In genomic region chr11:14969922-14970323, GRCh38 we compare ENCODE assay signal across 7 cellular contexts. TPM values are rescaled to one million over a fixed set of nuclear protein-coding genes. Genes with fewer than 3 reads are reported as not detected.
A peak's percentile ranks its signal among the peaks of the same experiment; 100 is the strongest.
DNase-seq lines count a peak whose midpoint lies in the region; ATAC-seq and TF ChIP-seq lines count a peak whose summit lies in the region.

No MANE protein-coding gene starts in this region.

- ATAC-seq in HG02884 (IDR thresholded peaks at IDR 0.05; ENCODE audit: unreplicated experiment) (peak; percentile 61), PC-3 (peak; percentile 45; the same call in 1 of the 2 replicates), HG02840 (IDR thresholded peaks at IDR 0.05; ENCODE audit: low FRiP score, unreplicated experiment) (no peak), GM18520 (IDR thresholded peaks at IDR 0.05; ENCODE audit: unreplicated experiment) (no peak)
- peak; percentile 47 to 74 for ATAC-seq in activated naive CD4-positive, alpha-beta T cell treated with anti-CD3 and anti-CD28 coated beads, Interleukin-2, amount 50 U/mL, for 72 hours

- H3K27ac ChIP-seq in PC-3 (ENCODE audit: low read length), result no peak overlapping the region

- no peak overlapping the region for H3K27ac Mint-ChIP-seq in activated naive CD4-positive, alpha-beta T cell treated with anti-CD3 and anti-CD28 coated beads, Interleukin-2, amount 50 U/mL, for 72 hours

- H3K4me3 ChIP-seq in PC-3 (ENCODE audit: low read length), result no peak overlapping the region

- TF ChIP-seq CTCF in GM13977 (IDR thresholded peaks at IDR 0.05; ENCODE audit: extremely low read depth, insufficient read depth, missing control alignments), result peak; percentile 70
- TF ChIP-seq CTCF in PC-3 (conservative IDR thresholded peaks at IDR 0.05; ENCODE audit: low read depth, low read length), result peak; percentile 62

- H3K36me3 Mint-ChIP-seq in activated naive CD4-positive, alpha-beta T cell treated with anti-CD3 and anti-CD28 coated beads, Interleukin-2, amount 50 U/mL, for 72 hours, result no peaks in the 10 kb centered on the region

- H3F3A ChIP-seq in PC-3 (ENCODE audit: low read length, unreplicated experiment), result no peaks in the 10 kb centered on the region

- CTCF ChIA-PET in PC-3 (lab: Charles Lee), result no interaction called here

- H3K9me3 Mint-ChIP-seq in activated naive CD4-positive, alpha-beta T cell treated with anti-CD3 and anti-CD28 coated beads, Interleukin-2, amount 50 U/mL, for 72 hours, result no peaks in the 10 kb centered on the region

- no peak overlapping the region for H3K9ac ChIP-seq in PC-3 (ENCODE audit: low read length)

- no TSS peak for BruUV-seq in PC-3 (replicated peaks; lab: Mats Ljungman, UMichigan)

- no peak overlapping the region for H2AFZ ChIP-seq in PC-3 (ENCODE audit: low read length)

- no peak for DNase-seq in GM13977 (ENCODE audit: low spot score)
- peak; percentile 37 for DNase-seq in PC-3
- DNase-seq in activated naive CD4-positive, alpha-beta T cell treated with anti-CD3 and anti-CD28 coated beads, Interleukin-2, amount 50 U/mL, for 72 hours (ENCODE audit: low spot score in 2 of 2), result peak; percentile 64 to 83
- peak; percentile 46 to 50 for DNase-seq in lung microvascular endothelial cell (ENCODE audit: low read depth in 2 of 2)

- POLR2A ChIA-PET in PC-3 (lab: Charles Lee; ENCODE audit: unreplicated experiment), result no interaction called here

- no peak overlapping the region for H3K4me2 ChIP-seq in PC-3 (ENCODE audit: low read length)

- no peaks in the 10 kb centered on the region for H3K9me3 ChIP-seq in PC-3 (ENCODE audit: low read length)

- H3K79me2 ChIP-seq in PC-3 (ENCODE audit: low read length), result no peaks in the 10 kb centered on the region

- no peaks in the 10 kb centered on the region for H3K4me1 ChIP-seq in PC-3 (ENCODE audit: insufficient read depth, low read length)

- intact Hi-C loops in PC-3 (cut with micrococcal nuclease), result no loop called here

- in situ Hi-C loops in GM13977 (cut with MboI; ENCODE audit: low pct_unique_long_range_greater_than_20kb, low sequenced_read_pairs, unreplicated experiment), result no loop called here

- peaks cover 29% of the 10 kb centered on the region for H3K27me3 ChIP-seq in PC-3 (ENCODE audit: low read length)

- no peaks in the 10 kb centered on the region for H4K20me1 ChIP-seq in PC-3 (ENCODE audit: low read length)

- H3K36me3 ChIP-seq in PC-3 (ENCODE audit: low read depth, low read length), result no peaks in the 10 kb centered on the region

- no peaks in the 10 kb centered on the region for H3K9me2 ChIP-seq in PC-3 (replicated peaks; ENCODE audit: low read length)

RNA-seq across cellular contexts. Expression of gene CALCA, which starts 2.2 kb away (rescaled TPM):
- total RNA-seq in PC-3 (2014; rRNA removed), result not detected in 2 replicates
- total RNA-seq in activated naive CD4-positive, alpha-beta T cell treated with anti-CD3 and anti-CD28 coated beads, Interleukin-2, amount 50 U/mL, for 72 hours, result not detected
- total RNA-seq in lung microvascular endothelial cell, result not detected in 2 replicates

Comparison
In these comparisons a context has a peak if more than half of its experiments do, and no peak if none do; other contexts are left out.
1. ATAC-seq: peak in HG02884 (single experiment), PC-3 (single experiment) and activated naive CD4-positive, alpha-beta T cell treated with anti-CD3 and anti-CD28 coated beads, Interleukin-2, amount 50 U/mL, for 72 hours (2 of 2); none in HG02840 (single experiment) and GM18520 (single experiment).